In the genomic region with DNA sequence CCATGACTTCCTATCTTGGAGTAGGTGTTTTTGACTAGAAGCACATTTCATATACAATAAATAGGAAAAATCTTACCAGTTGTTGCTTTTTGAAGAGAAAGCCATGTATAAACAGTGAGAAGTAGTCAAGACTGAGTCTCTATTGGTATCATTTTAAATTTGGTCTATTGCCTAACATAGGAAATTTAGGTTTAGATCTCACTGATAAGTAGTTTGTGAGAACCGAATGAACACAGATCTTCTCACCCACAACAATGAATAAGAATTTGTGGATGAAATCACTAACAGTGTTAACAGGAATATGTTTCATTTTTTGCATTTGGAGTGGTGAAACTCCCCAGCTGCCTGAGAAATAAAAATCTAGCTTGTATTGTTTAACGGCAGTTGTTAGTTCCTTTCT, we compare ENCODE assay signal across 7 cellular contexts.
"Had no signal": no experiment of that assay in that cellular context is flagged by ENCODE, and none has a peak within 500 bp of the region (broad histone marks: within the 10 kb centered on the region; RNA-seq: fewer than 3 reads in every experiment).

No MANE protein-coding gene starts in this region.

- H3K4me1 Mint-ChIP-seq: GM23338, H9, IgD-negative memory B cell had no signal

- H2AFZ ChIP-seq: GM23338 had no signal

- H3K4me3 ChIP-seq: GM23338, K562 had no signal

- DNase-seq: H9, HCEC 1CT had no signal

- H3K9me3 Mint-ChIP-seq: IgD-negative memory B cell had no signal

- H3K27ac Mint-ChIP-seq: GM23338, H9 had no signal

- H3K4me2 ChIP-seq: GM23338 had no signal

- H3K27ac ChIP-seq: HL-60 had no signal

- ATAC-seq: GM23338, HepG2, K562 had no signal

- H3K4me3 Mint-ChIP-seq: GM23338, H9, IgD-negative memory B cell had no signal

- H3K27me3 Mint-ChIP-seq: IgD-negative memory B cell had no signal
